ENCODE assay signal across 10 cellular contexts in genomic region chr20:31664696-31665354, GRCh38. TPM values are rescaled to one million over a fixed set of nuclear protein-coding genes. Genes with fewer than 3 reads are reported as not detected.
DNase-seq lines count a peak whose midpoint lies in the region; ATAC-seq and TF ChIP-seq lines count a peak whose summit lies in the region.
"Had no signal": no experiment of that assay in that cellular context is flagged by ENCODE, and none has a peak within 500 bp of the region (broad histone marks: within the 10 kb centered on the region; RNA-seq: fewer than 3 reads in every experiment).

No MANE protein-coding gene starts in this region.

- TF ChIP-seq CTCF in Calu3 (IDR thresholded peaks at IDR 0.05; ENCODE audit: unreplicated experiment) (no peak), esophagus squamous epithelium (IDR thresholded peaks at IDR 0.05) (no peak)

- H3K27ac Mint-ChIP-seq in Calu3 (ENCODE audit: unreplicated experiment): peak overlapping the region; percentile 59
- H3K27ac Mint-ChIP-seq in T-cell: peak overlapping the region; percentile 68 to 78

- CTCF ChIA-PET in Calu3 (lab: Charles Lee): interaction anchor here (0.6 to 7.0 kb wide), 5 partner anchors 30 to 96 kb away, joined by 3 to 205 read pairs (median 5); partner anchors contain the start of gene BCL2L1
- CTCF ChIA-PET in T-cell (lab: Charles Lee): interaction anchor here (0.5 to 7.1 kb wide), 6 partner anchors 11 to 58 kb away, joined by 3 to 282 read pairs (median 9); partner anchors contain the start of gene BCL2L1 (in 2 of the 2)

- H3K9me3 ChIP-seq in esophagus squamous epithelium: no peaks in the 10 kb centered on the region

- H3K4me1 ChIP-seq in esophagus squamous epithelium: peaks cover 32 to 85% (median 62%) of the 10 kb centered on the region in 3 donors

- peaks cover 94% of the 10 kb centered on the region for H3K36me3 Mint-ChIP-seq in Calu3 (ENCODE audit: insufficient read depth, unreplicated experiment)
- peaks cover 19% of the 10 kb centered on the region for H3K36me3 Mint-ChIP-seq in T-cell

- peak overlapping the region; percentile 28 to 83 (median 74) for H3K27ac ChIP-seq in esophagus squamous epithelium
- H3K27ac ChIP-seq: GM23248 had no signal

- POLR2A ChIA-PET in T-cell (lab: Charles Lee): no interaction called here

- H3K27me3 Mint-ChIP-seq in Calu3 (ENCODE audit: unreplicated experiment): no peaks in the 10 kb centered on the region
- no peaks in the 10 kb centered on the region for H3K27me3 Mint-ChIP-seq in T-cell

- no peak for TF ChIP-seq POLR2A in esophagus squamous epithelium (IDR thresholded peaks at IDR 0.05)

- no peaks in the 10 kb centered on the region for H3K9me3 Mint-ChIP-seq in Calu3 (ENCODE audit: low read depth, unreplicated experiment)
- H3K9me3 Mint-ChIP-seq in T-cell: no peaks in the 10 kb centered on the region

- no TSS peak for BruUV-seq in Calu3 (replicated peaks; lab: Mats Ljungman, UMichigan)

- intact Hi-C loops in Calu3 (cut with micrococcal nuclease; ENCODE audit: unreplicated experiment): loop anchor here (5.0 kb wide), 1 partner anchor 32 kb away; no protein-coding TSS in a partner anchor
- intact Hi-C loops in esophagus squamous epithelium (cut with DNase I): loop anchor here (5.0 kb wide), 1 partner anchor 57 kb away; the partner anchor contains the start of gene BCL2L1
- intact Hi-C loops in sciatic nerve (cut with DNase I): no loop called here

- WGBS in esophagus squamous epithelium, 2 donors: 66% methylated on average over 2 of the region's 2 CpGs; no CpG with 5 or more reads in 1 of the 2 donors

- H3K4me3 Mint-ChIP-seq in Calu3 (ENCODE audit: low read depth, unreplicated experiment): no peak overlapping the region
- no peak overlapping the region for H3K4me3 Mint-ChIP-seq in T-cell

- H3K4me3 ChIP-seq in esophagus squamous epithelium: no peak overlapping the region
- H3K4me3 ChIP-seq: GM23248 had no signal

- H3K4me1 Mint-ChIP-seq in Calu3 (ENCODE audit: low read depth, unreplicated experiment) (peaks cover 89% of the 10 kb centered on the region), T-cell (peaks cover 41 to 59% (median 48%) of the 10 kb centered on the region in 3 donors)

- no peaks in the 10 kb centered on the region for H3K27me3 ChIP-seq in esophagus squamous epithelium

- peaks cover 0 to 57% (median 13%) of the 10 kb centered on the region in 3 donors for H3K36me3 ChIP-seq in esophagus squamous epithelium

- ATAC-seq in T-cell (replicated peaks in 1 of 4) (no peak), sciatic nerve (peak; percentile 1), HG02642 (IDR thresholded peaks at IDR 0.05; ENCODE audit: poor library complexity, unreplicated experiment) (no peak), HG03439 (IDR thresholded peaks at IDR 0.05; ENCODE audit: unreplicated experiment) (no peak)

- no peak for DNase-seq in Calu3
- no peak for DNase-seq in T-cell
- no peak for DNase-seq in esophagus squamous epithelium (lab: John Stamatoyannopoulos, UW)
- no peak for DNase-seq in sciatic nerve (ENCODE audit: low spot score)
- no peak for DNase-seq in NCI-H510A treated with DMSO at 0.1 percent for 48 hours (lab: John Stamatoyannopoulos, UW)
- DNase-seq in NCI-H2171 treated with DMSO at 0.1 percent for 48 hours (lab: John Stamatoyannopoulos, UW): no peak
- DNase-seq: GM23248 had no signal

RNA-seq across cellular contexts. Expression of gene COX4I2, which starts 27.1 kb away (rescaled TPM):
- total RNA-seq in Calu3 (2022): not detected in 2 replicates
- not detected for total RNA-seq in T-cell
- 1 to 10 TPM in 2 of 4 donors, under 1 TPM in 1, not detected in 1; 0.83 to 3.1 (median 2.6) TPM for total RNA-seq in esophagus squamous epithelium
- 8.3 TPM for total RNA-seq in sciatic nerve
- total RNA-seq: GM23248, myocyte had no signal

RNA-seq across cellular contexts. Expression of gene BCL2L1, which starts 57.8 kb away (rescaled TPM):
- total RNA-seq in Calu3 (2022) (290 and 321 TPM in 2 replicates), T-cell (10 to 100 TPM; 26.6 to 33.8 (median 27.7) TPM), esophagus squamous epithelium (100 to 1,000 TPM in 1 of 4 donors, 10 to 100 TPM in 3; 65.4 to 105 (median 90.1) TPM), sciatic nerve (112 TPM)

RNA-seq across cellular contexts. Expression of gene ID1, which starts 59.7 kb away (rescaled TPM):
- total RNA-seq in Calu3 (2022): 347 and 431 TPM in 2 replicates
- 10 to 100 TPM in 1 of 5 donors, 1 to 10 TPM in 4; 1.4 to 11.2 (median 2.2) TPM for total RNA-seq in T-cell
- 100 to 1,000 TPM; 422 to 839 (median 555) TPM for total RNA-seq in esophagus squamous epithelium
- total RNA-seq in sciatic nerve: 373 TPM

Comparison
In these comparisons a context has a peak if more than half of its experiments do, and no peak if none do; other contexts are left out.
1. RNA of gene ID1, which starts 59.7 kb away (total RNA-seq): 422 to 839 TPM in esophagus squamous epithelium, 373 TPM in sciatic nerve (single experiment) and 347 to 431 TPM in Calu3; 1.4 to 11.2 TPM in T-cell; every median in the first group is over 10 times any median in the second.